ENCODE assay signal across 24 cellular contexts in genomic region chr14:69819607-69820006, GRCh38. TPM values are rescaled to one million over a fixed set of nuclear protein-coding genes. Genes with fewer than 3 reads are reported as not detected.
A peak's percentile ranks its signal among the peaks of the same experiment; 100 is the strongest.
DNase-seq lines count a peak whose midpoint lies in the region; ATAC-seq, FAIRE-seq and TF ChIP-seq lines count a peak whose summit lies in the region.
"Had no signal": no experiment of that assay in that cellular context is flagged by ENCODE, and none has a peak within 500 bp of the region (broad histone marks: within the 10 kb centered on the region; RNA-seq: fewer than 3 reads in every experiment).

No MANE protein-coding gene starts in this region.

- H3K4me3 Mint-ChIP-seq in osteocyte (ENCODE audit: unreplicated experiment), result no peak overlapping the region
- H3K4me3 Mint-ChIP-seq: CD8-positive, alpha-beta T cell had no signal

- POLR2A ChIA-PET in HepG2 (lab: Yijun Ruan, JAX), result interaction anchor here (1.5 kb wide), 1 partner anchor 59 kb away, joined by 4 read pairs; the partner anchor contains the start of gene SMOC1

- H3K4me3 ChIP-seq in BLaER1 (no peak overlapping the region), HepG2 (replicated peaks in 1 of 3; ENCODE audit: insufficient read depth in 1 of 3, low read depth in 2 of 3, low read length in 3 of 3) (no peak overlapping the region)
- H3K4me3 ChIP-seq: GM12878, Peyer's patch had no signal

- TF ChIP-seq CTCF in HepG2 (CRISPR knock-in tag; IDR thresholded peaks at IDR 0.05) (no peak), osteocyte (IDR thresholded peaks at IDR 0.05) (no peak)

- FAIRE-seq in HepG2 (lab: Jason Lieb, UNC), result no peak
- FAIRE-seq: A204.1, GM12878, H54 had no signal

- CTCF ChIA-PET in HepG2 (lab: Yijun Ruan, JAX; ENCODE audit: low intra/inter-chr PET ratio, low total read pairs), result interaction anchor here (1.5 to 3.0 kb wide), 4 partner anchors 193 to 254 kb away, joined by 4 to 45 read pairs (median 14); no protein-coding TSS in a partner anchor

- intact Hi-C loops in HepG2 (cut with micrococcal nuclease; ENCODE audit: unreplicated experiment), result loop anchor here (2.0 to 10.0 kb wide), 3 partner anchors 65 to 499 kb away; no protein-coding TSS in a partner anchor

- H2AFZ ChIP-seq in HepG2 (ENCODE audit: low read length), result no peak overlapping the region

- peak; percentile 46; the same call in 2 of the 3 replicates for ATAC-seq in HepG2
- ATAC-seq in stimulated activated naive CD8-positive, alpha-beta T cell treated with anti-CD3 and anti-CD28 coated beads, Interleukin-15, Interleukin-2, amounts not matched to agents 100 U/mL and 50 U/mL, for 24 hours, result no peak
- no peak for ATAC-seq in HG03520 (IDR thresholded peaks at IDR 0.05; ENCODE audit: unreplicated experiment)
- ATAC-seq: CD8-positive, alpha-beta T cell had no signal

- TF ChIP-seq RAD21 in HepG2 (CRISPR knock-in tag; IDR thresholded peaks at IDR 0.05), result no peak

- H3K9me3 ChIP-seq in BLaER1 (no peaks in the 10 kb centered on the region), HepG2 (ENCODE audit: low read length) (no peaks in the 10 kb centered on the region)
- H3K9me3 ChIP-seq: Caco-2, Peyer's patch had no signal

- peak overlapping the region; percentile 11; the same call in 1 of the 2 replicates for H3K27ac ChIP-seq in BLaER1
- H3K27ac ChIP-seq in HepG2 (ENCODE audit: extremely low read length, insufficient read depth, low read length), result no peak overlapping the region
- H3K27ac ChIP-seq: C4-2B, Peyer's patch had no signal

- H3K36me3 ChIP-seq in BLaER1 (no peaks in the 10 kb centered on the region), HepG2 (replicated peaks in 1 of 2; ENCODE audit: control insufficient read depth in 1 of 2, insufficient read depth in 2 of 2, low read length in 2 of 2) (no peaks in the 10 kb centered on the region)
- H3K36me3 ChIP-seq: Peyer's patch had no signal

- in situ Hi-C loops in HepG2 (cut with HindIII; ENCODE audit: extremely low pct_ligation_motif_present, low pct_unique_long_range_greater_than_20kb) (loop anchor here (5.0 to 10.0 kb wide), 2 partner anchors 208 to 495 kb away; no protein-coding TSS in a partner anchor), G401 (cut with HindIII; ENCODE audit: low sequenced_read_pairs) (no loop called here)

- peak overlapping the region; percentile 85 for H3K4me2 ChIP-seq in BLaER1
- H3K4me2 ChIP-seq in HepG2 (ENCODE audit: low read depth, low read length), result no peak overlapping the region

- H3K27me3 Mint-ChIP-seq in osteocyte (ENCODE audit: unreplicated experiment), result peaks cover 13% of the 10 kb centered on the region

- TF ChIP-seq EP300 in HepG2 (IDR thresholded peaks at IDR 0.05; ENCODE audit: low read depth in 2 of 2, low read length in 2 of 2) (no peak), HepG2 (CRISPR knock-in tag; IDR thresholded peaks at IDR 0.05; ENCODE audit: borderline replicate concordance) (no peak)

- peaks cover 21% of the 10 kb centered on the region for H3K4me1 ChIP-seq in BLaER1
- peaks cover 12% of the 10 kb centered on the region for H3K4me1 ChIP-seq in HepG2 (ENCODE audit: insufficient read depth, low read length)

- 79% methylated on average over 8 of the region's 8 CpGs for WGBS in HepG2 (ENCODE audit: low lambda C conversion rate)

- no peaks in the 10 kb centered on the region for H3K27me3 ChIP-seq in BLaER1
- peaks cover 0 to under 1% of the 10 kb centered on the region in 2 experiments; a peak in 1 of 5 replicates for H3K27me3 ChIP-seq in HepG2 (ENCODE audit: control insufficient read depth in 1 of 2, insufficient read depth in 2 of 2, low read length in 2 of 2)
- H3K27me3 ChIP-seq: Peyer's patch had no signal

- no peak for DNase-seq in HepG2 (ENCODE audit: low spot score)
- peak; percentile 73 for DNase-seq in osteocyte (ENCODE audit: extremely low spot score, unreplicated experiment)
- DNase-seq in G401 (ENCODE audit: low spot score), result no peak
- DNase-seq in stimulated activated naive CD8-positive, alpha-beta T cell treated with anti-CD3 and anti-CD28 coated beads, Interleukin-15, Interleukin-2, amounts not matched to agents 100 U/mL and 50 U/mL, for 24 hours, result no peak
- DNase-seq in islet precursor cell, result no peak
- DNase-seq: AML-193; Caco-2; CD8-positive, alpha-beta T cell; GDM1; IMR-90; KG1; MM.1S; NCI-H2029; NCI-H446; NCI-H526; NCI-H82; Peyer's patch had no signal

- H4K20me1 ChIP-seq in BLaER1, result no peaks in the 10 kb centered on the region
- H4K20me1 ChIP-seq in HepG2 (ENCODE audit: insufficient read depth, low read length), result no peaks in the 10 kb centered on the region

- peaks cover 1% of the 10 kb centered on the region for H3K4me1 Mint-ChIP-seq in osteocyte (ENCODE audit: unreplicated experiment)

- H3K9ac ChIP-seq in BLaER1 (no peak overlapping the region), HepG2 (ENCODE audit: insufficient read depth, low read depth, low read length) (no peak overlapping the region)

- no peaks in the 10 kb centered on the region for H3K79me2 ChIP-seq in HepG2 (ENCODE audit: insufficient read depth, low read length)

- H3K36me3 Mint-ChIP-seq in osteocyte (ENCODE audit: unreplicated experiment), result no peaks in the 10 kb centered on the region
- H3K36me3 Mint-ChIP-seq: CD8-positive, alpha-beta T cell had no signal

- no TSS peak for BruUV-seq in HepG2 (replicated peaks; lab: Mats Ljungman, UMichigan)

- TF ChIP-seq POLR2A in HepG2 (IDR thresholded peaks at IDR 0.05; ENCODE audit: insufficient read depth in 1 of 2, low read depth in 2 of 2, low read length in 2 of 2), result no peak

- no peak overlapping the region for H3K27ac Mint-ChIP-seq in osteocyte (ENCODE audit: unreplicated experiment)
- H3K27ac Mint-ChIP-seq: CD8-positive, alpha-beta T cell had no signal

- no peaks in the 10 kb centered on the region for H3K9me3 Mint-ChIP-seq in osteocyte (ENCODE audit: unreplicated experiment)
- H3K9me3 Mint-ChIP-seq: CD8-positive, alpha-beta T cell had no signal

RNA-seq across cellular contexts. Expression of gene SLC10A1, which starts 22.6 kb away (rescaled TPM):
- polyA plus RNA-seq in PFSK-1 (2012; ENCODE audit: insufficient read length, low read depth), result not detected
- total RNA-seq in HepG2 (2016; rRNA removed; fragmentation: Illumina TruSeq; extraction: Trizol) (not detected in 2 replicates), osteocyte (not detected in 2 replicates)
- not detected in 2 replicates for total RNA-seq in HepG2 (2016; cell fraction: cytosol; rRNA removed; fragmentation: Illumina TruSeq; extraction: Trizol; ENCODE audit: low read depth)
- not detected in 2 replicates for total RNA-seq in HepG2 (2016; cell fraction: insoluble cytoplasmic fraction; rRNA removed; fragmentation: Illumina TruSeq; extraction: Trizol)
- total RNA-seq in HepG2 (2016; cell fraction: membrane; rRNA removed; fragmentation: Illumina TruSeq; extraction: Trizol), result not detected in 2 replicates
- total RNA-seq in HepG2 (2016; cell fraction: nucleus; rRNA removed; fragmentation: Illumina TruSeq; extraction: Trizol), result not detected in 2 replicates
- 0.17 and 0.18 TPM in 2 replicates for polyA plus RNA-seq in HepG2 (2011; rRNA removed)
- 0.09 and 0.22 TPM in 2 replicates for polyA plus RNA-seq in HepG2 (2011; cell fraction: cytosol; rRNA removed)
- polyA plus RNA-seq in HepG2 (2011; cell fraction: nucleus; rRNA removed), result 0.16 TPM in 1 of 2 replicates, not detected in the other
- 0.12 and 0.30 TPM in 2 replicates for polyA plus RNA-seq in HepG2 (2012)
- polyA plus RNA-seq in HepG2 (2016; cell fraction: cytosol; fragmentation: Illumina TruSeq; extraction: Trizol; ENCODE audit: low read depth), result not detected in 2 replicates
- polyA plus RNA-seq in HepG2 (2016; cell fraction: insoluble cytoplasmic fraction; fragmentation: Illumina TruSeq; extraction: Trizol; ENCODE audit: low read depth), result not detected in 2 replicates
- polyA plus RNA-seq in HepG2 (2016; cell fraction: membrane; fragmentation: Illumina TruSeq; extraction: Trizol; ENCODE audit: low read depth), result not detected in 2 replicates
- not detected in 2 replicates for polyA plus RNA-seq in HepG2 (2016; cell fraction: nucleus; fragmentation: Illumina TruSeq; extraction: Trizol; ENCODE audit: insufficient read depth, low read depth)
- polyA minus RNA-seq in HepG2 (2011; rRNA and poly(A)+ RNA removed; ENCODE audit: low replicate concordance), result not detected in 2 replicates
- polyA minus RNA-seq in HepG2 (2011; cell fraction: cytosol; rRNA and poly(A)+ RNA removed), result not detected in 2 replicates
- not detected in 2 replicates for polyA minus RNA-seq in HepG2 (2011; cell fraction: nucleus; rRNA and poly(A)+ RNA removed)
- not detected in 2 replicates for total RNA-seq in G401 (2014; rRNA removed; shearing (Covaris generic))
- total RNA-seq: CD8-positive, alpha-beta T cell; GM12878; IMR-90; Peyer's patch had no signal

RNA-seq across cellular contexts. Expression of gene SRSF5, which starts 52.7 kb away (rescaled TPM):
- polyA plus RNA-seq in PFSK-1 (2012; ENCODE audit: insufficient read length, low read depth), result 77.9 TPM
- total RNA-seq in HepG2 (2016; rRNA removed; fragmentation: Illumina TruSeq; extraction: Trizol) (277 and 333 TPM in 2 replicates), osteocyte (245 and 279 TPM in 2 replicates)
- total RNA-seq in HepG2 (2016; cell fraction: cytosol; rRNA removed; fragmentation: Illumina TruSeq; extraction: Trizol; ENCODE audit: low read depth), result 66.7 and 68.4 TPM in 2 replicates
- 277 and 309 TPM in 2 replicates for total RNA-seq in HepG2 (2016; cell fraction: insoluble cytoplasmic fraction; rRNA removed; fragmentation: Illumina TruSeq; extraction: Trizol)
- 68.2 and 70.5 TPM in 2 replicates for total RNA-seq in HepG2 (2016; cell fraction: membrane; rRNA removed; fragmentation: Illumina TruSeq; extraction: Trizol)
- total RNA-seq in HepG2 (2016; cell fraction: nucleus; rRNA removed; fragmentation: Illumina TruSeq; extraction: Trizol), result 278 and 311 TPM in 2 replicates
- 189 and 218 TPM in 2 replicates for polyA plus RNA-seq in HepG2 (2011; rRNA removed)
- 169 and 242 TPM in 2 replicates for polyA plus RNA-seq in HepG2 (2011; cell fraction: cytosol; rRNA removed)
- polyA plus RNA-seq in HepG2 (2011; cell fraction: nucleus; rRNA removed), result 586 and 686 TPM in 2 replicates
- 376 and 529 TPM in 2 replicates for polyA plus RNA-seq in HepG2 (2012)
- 22.7 and 25.6 TPM in 2 replicates for polyA plus RNA-seq in HepG2 (2016; cell fraction: cytosol; fragmentation: Illumina TruSeq; extraction: Trizol; ENCODE audit: low read depth)
- 415 and 444 TPM in 2 replicates for polyA plus RNA-seq in HepG2 (2016; cell fraction: insoluble cytoplasmic fraction; fragmentation: Illumina TruSeq; extraction: Trizol; ENCODE audit: low read depth)
- 45.5 and 47.3 TPM in 2 replicates for polyA plus RNA-seq in HepG2 (2016; cell fraction: membrane; fragmentation: Illumina TruSeq; extraction: Trizol; ENCODE audit: low read depth)
- polyA plus RNA-seq in HepG2 (2016; cell fraction: nucleus; fragmentation: Illumina TruSeq; extraction: Trizol; ENCODE audit: insufficient read depth, low read depth), result 410 and 415 TPM in 2 replicates
- polyA minus RNA-seq in HepG2 (2011; rRNA and poly(A)+ RNA removed; ENCODE audit: low replicate concordance), result 99.8 and 128 TPM in 2 replicates
- polyA minus RNA-seq in HepG2 (2011; cell fraction: cytosol; rRNA and poly(A)+ RNA removed), result 61.5 and 65.7 TPM in 2 replicates
- polyA minus RNA-seq in HepG2 (2011; cell fraction: nucleus; rRNA and poly(A)+ RNA removed), result 704 and 755 TPM in 2 replicates
- total RNA-seq in G401 (2014; rRNA removed; shearing (Covaris generic)), result 72.9 and 81.0 TPM in 2 replicates

RNA-seq across cellular contexts. Expression of gene SMOC1, which starts 59.6 kb away (rescaled TPM):
- 6.2 TPM for polyA plus RNA-seq in PFSK-1 (2012; ENCODE audit: insufficient read length, low read depth)
- total RNA-seq in HepG2 (2016; rRNA removed; fragmentation: Illumina TruSeq; extraction: Trizol), result 7.3 and 17.8 TPM in 2 replicates
- total RNA-seq in HepG2 (2016; cell fraction: cytosol; rRNA removed; fragmentation: Illumina TruSeq; extraction: Trizol; ENCODE audit: low read depth), result 9.0 and 10.2 TPM in 2 replicates
- 6.2 and 18.0 TPM in 2 replicates for total RNA-seq in HepG2 (2016; cell fraction: insoluble cytoplasmic fraction; rRNA removed; fragmentation: Illumina TruSeq; extraction: Trizol)
- 6.9 and 8.3 TPM in 2 replicates for total RNA-seq in HepG2 (2016; cell fraction: membrane; rRNA removed; fragmentation: Illumina TruSeq; extraction: Trizol)
- 20.7 and 28.1 TPM in 2 replicates for total RNA-seq in HepG2 (2016; cell fraction: nucleus; rRNA removed; fragmentation: Illumina TruSeq; extraction: Trizol)
- 35.6 and 42.1 TPM in 2 replicates for polyA plus RNA-seq in HepG2 (2011; rRNA removed)
- 32.2 and 39.1 TPM in 2 replicates for polyA plus RNA-seq in HepG2 (2011; cell fraction: cytosol; rRNA removed)
- polyA plus RNA-seq in HepG2 (2011; cell fraction: nucleus; rRNA removed), result 47.2 and 50.5 TPM in 2 replicates
- 31.2 and 40.4 TPM in 2 replicates for polyA plus RNA-seq in HepG2 (2012)
- polyA plus RNA-seq in HepG2 (2016; cell fraction: cytosol; fragmentation: Illumina TruSeq; extraction: Trizol; ENCODE audit: low read depth), result 2.0 and 2.9 TPM in 2 replicates
- 11.7 and 14.0 TPM in 2 replicates for polyA plus RNA-seq in HepG2 (2016; cell fraction: insoluble cytoplasmic fraction; fragmentation: Illumina TruSeq; extraction: Trizol; ENCODE audit: low read depth)
- polyA plus RNA-seq in HepG2 (2016; cell fraction: membrane; fragmentation: Illumina TruSeq; extraction: Trizol; ENCODE audit: low read depth), result 3.9 TPM in 2 replicates
- polyA plus RNA-seq in HepG2 (2016; cell fraction: nucleus; fragmentation: Illumina TruSeq; extraction: Trizol; ENCODE audit: insufficient read depth, low read depth), result 47.9 and 54.1 TPM in 2 replicates
- polyA minus RNA-seq in HepG2 (2011; rRNA and poly(A)+ RNA removed; ENCODE audit: low replicate concordance), result 31.7 and 106 TPM in 2 replicates
- 26.9 and 29.0 TPM in 2 replicates for polyA minus RNA-seq in HepG2 (2011; cell fraction: cytosol; rRNA and poly(A)+ RNA removed)
- 31.0 and 31.3 TPM in 2 replicates for polyA minus RNA-seq in HepG2 (2011; cell fraction: nucleus; rRNA and poly(A)+ RNA removed)
- 1.4 and 2.0 TPM in 2 replicates for total RNA-seq in osteocyte
- not detected in 2 replicates for total RNA-seq in G401 (2014; rRNA removed; shearing (Covaris generic))
- total RNA-seq: CD8-positive, alpha-beta T cell had no signal
